Comparison of ENCODE assay signal across 28 cellular contexts in genomic region chr13:30222253-30222652, GRCh38.
DNase-seq lines count a peak whose midpoint lies in the region; ATAC-seq and TF ChIP-seq lines count a peak whose summit lies in the region.
"Had no signal": no experiment of that assay in that cellular context is flagged by ENCODE, and none has a peak within 500 bp of the region (broad histone marks: within the 10 kb centered on the region; RNA-seq: fewer than 3 reads in every experiment).

No MANE protein-coding gene starts in this region.

- H2BK5ac ChIP-seq in mesenchymal stem cell (ENCODE audit: low read depth, low read length, poor library complexity, severe bottlenecking): no peak overlapping the region

- no peak overlapping the region for H3K4ac ChIP-seq in mesenchymal stem cell (ENCODE audit: low read depth in 1 of 2, low read length in 2 of 2)

- 48% methylated on average over 2 of the region's 3 CpGs for WGBS in mesenchymal stem cell
- 89 to 91% methylated on average over 3 of the region's 3 CpGs for WGBS in tibial nerve, 2 donors

- no peak overlapping the region for H3K9ac ChIP-seq in mesenchymal stem cell (ENCODE audit: low read length)
- H3K9ac ChIP-seq: BLaER1 treated with 17β-estradiol and CSF1 and Interleukin-3, amounts not matched to agents 10 nM and 100 nM had no signal

- no peak overlapping the region for H2AFZ ChIP-seq in mesenchymal stem cell (ENCODE audit: low read depth, low read length)

- TF ChIP-seq CTCF in astrocyte of the spinal cord (IDR thresholded peaks at IDR 0.05; ENCODE audit: low read depth, low read length): no peak
- TF ChIP-seq CTCF in tibial nerve (IDR thresholded peaks at IDR 0.05): no peak
- TF ChIP-seq CTCF in GM13976 (IDR thresholded peaks at IDR 0.05; ENCODE audit: borderline replicate concordance, control extremely low read depth, extremely low read depth, insufficient read depth, missing control alignments): no peak

- H3K23ac ChIP-seq in mesenchymal stem cell (ENCODE audit: low read length in 2 of 2): no peak overlapping the region

- H4K8ac ChIP-seq in mesenchymal stem cell (ENCODE audit: low read length): no peak overlapping the region

- no peak overlapping the region for H3K4me2 ChIP-seq in mesenchymal stem cell (ENCODE audit: low read length, poor library complexity, severe bottlenecking)
- H3K4me2 ChIP-seq: BLaER1 treated with 17β-estradiol and CSF1 and Interleukin-3, amounts not matched to agents 10 nM and 100 nM had no signal

- H3K14ac ChIP-seq in mesenchymal stem cell (ENCODE audit: low read length in 2 of 2): no peak overlapping the region

- TF ChIP-seq EP300 in tibial nerve (IDR thresholded peaks at IDR 0.05): no peak

- H3K9me3 ChIP-seq in mesenchymal stem cell (ENCODE audit: control insufficient read depth, low read length): peaks cover 14% of the 10 kb centered on the region
- H3K9me3 ChIP-seq in tibial nerve: peaks cover 0 to 20% (median 2%) of the 10 kb centered on the region in 4 donors

- no peak overlapping the region for H2BK15ac ChIP-seq in mesenchymal stem cell (ENCODE audit: low read depth, poor library complexity, severe bottlenecking)

- ATAC-seq in GM19397 (IDR thresholded peaks at IDR 0.05; ENCODE audit: unreplicated experiment): no peak
- ATAC-seq: activated CD4-positive, alpha-beta T cell treated with anti-CD3 and anti-CD28 coated beads for 36 hours; left ventricle myocardium superior; sciatic nerve had no signal

- H3K18ac ChIP-seq in mesenchymal stem cell (ENCODE audit: low read depth in 1 of 2, low read length in 2 of 2): no peak overlapping the region

- DNase-seq in ELR (ENCODE audit: low read depth) (peak; percentile 70), HT1080 (ENCODE audit: low read depth) (peak; percentile 63), astrocyte of the spinal cord (ENCODE audit: low read depth, low spot score) (peak; percentile 16), mesenchymal stem cell (peak; percentile 29), tibial nerve (ENCODE audit: low spot score in 2 of 2) (no peak), GM13976 (ENCODE audit: low spot score) (no peak)
- DNase-seq: activated CD4-positive, alpha-beta T cell treated with anti-CD3 and anti-CD28 coated beads for 36 hours; activated CD8-positive, alpha-beta memory T cell treated with anti-CD3 and anti-CD28 coated beads for 24 hours; activated effector memory CD4-positive, alpha-beta T cell treated with anti-CD3 and anti-CD28 coated beads, Interleukin-2, amount 50 U/mL, for 16 hours; activated naive CD8-positive, alpha-beta T cell treated with anti-CD3 and anti-CD28 coated beads, Interleukin-2, amount 10 ng/mL, durations not matched to agents 7 days and 5 days; activated T-cell treated with anti-CD3 and anti-CD28 coated beads, Interleukin-2, amount 50 U/mL, for 1 hour; aorta; DMS153; effector memory CD4-positive, alpha-beta T cell; KBM-7; left ventricle myocardium superior; MG63; NCI-H1105 treated with DMSO at 0.1 percent for 48 hours; NCI-H1930; NCI-H524; SHP77 treated with DMSO at 0.1 percent for 48 hours; stimulated activated CD4-positive, alpha-beta T cell treated with anti-CD3 and anti-CD28 coated beads, Interleukin-12 subunit alpha, Interleukin-12 subunit beta, amount 100 ng/mL, for 4 hours; stimulated activated CD4-positive, alpha-beta T cell treated with anti-CD3 and anti-CD28 coated beads, Interleukin-2, amount 100 ng/mL, for 48 hours; transverse colon had no signal

- H3K4me3 ChIP-seq in astrocyte of the spinal cord (ENCODE audit: low read depth, low read length) (no peak overlapping the region), mesenchymal stem cell (ENCODE audit: insufficient read depth in 1 of 2, low read depth in 1 of 2, low read length in 2 of 2) (no peak overlapping the region), tibial nerve (no peak overlapping the region)
- H3K4me3 ChIP-seq: coronary artery, MG63, transverse colon had no signal

- no peak overlapping the region for H4K91ac ChIP-seq in mesenchymal stem cell (ENCODE audit: low read length)

- no peak overlapping the region for H2BK12ac ChIP-seq in mesenchymal stem cell (ENCODE audit: low read length in 2 of 2)

- H3K36me3 ChIP-seq in mesenchymal stem cell (ENCODE audit: control insufficient read depth in 1 of 2, insufficient read depth in 2 of 2, low read depth in 1 of 2, low read length in 2 of 2) (peaks cover 32 to 58% of the 10 kb centered on the region in 2 experiments), tibial nerve (peaks cover 0 to 74% (median 0%) of the 10 kb centered on the region in 3 donors)

- H3K4me1 ChIP-seq in mesenchymal stem cell (ENCODE audit: control insufficient read depth, insufficient read depth, low read depth, low read length): no peaks in the 10 kb centered on the region
- no peaks in the 10 kb centered on the region for H3K4me1 ChIP-seq in tibial nerve
- H3K4me1 ChIP-seq: transverse colon had no signal

- H3K27ac ChIP-seq in mesenchymal stem cell (ENCODE audit: low read length, poor library complexity, severe bottlenecking) (no peak overlapping the region), tibial nerve (no peak overlapping the region)
- H3K27ac ChIP-seq: BLaER1 treated with 17β-estradiol and CSF1 and Interleukin-3, amounts not matched to agents 10 nM and 100 nM; coronary artery; transverse colon had no signal

- H3K27me3 ChIP-seq in mesenchymal stem cell (ENCODE audit: control insufficient read depth in 1 of 2, insufficient read depth in 1 of 2, low read length in 2 of 2) (no peaks in the 10 kb centered on the region), tibial nerve (no peaks in the 10 kb centered on the region)
- H3K27me3 ChIP-seq: BLaER1 treated with 17β-estradiol and CSF1 and Interleukin-3, amounts not matched to agents 10 nM and 100 nM; MG63; transverse colon had no signal

- peaks cover 30% of the 10 kb centered on the region for H3K79me1 ChIP-seq in mesenchymal stem cell (replicated peaks; ENCODE audit: low read length, poor library complexity, severe bottlenecking)

- no peak overlapping the region for H2AK5ac ChIP-seq in mesenchymal stem cell (ENCODE audit: low read length, severe bottlenecking)

- no peak overlapping the region for H2BK120ac ChIP-seq in mesenchymal stem cell (ENCODE audit: low read depth, low read length)

- TF ChIP-seq POLR2A in tibial nerve (IDR thresholded peaks at IDR 0.05): no peak

- in situ Hi-C loops in astrocyte of the spinal cord (cut with HindIII; ENCODE audit: low sequenced_read_pairs): no loop called here
- in situ Hi-C loops in GM13976 (cut with MboI; ENCODE audit: low sequenced_read_pairs, unreplicated experiment): no loop called here

Comparison
In these comparisons a context has a peak if more than half of its experiments do, and no peak if none do; other contexts are left out.
1. DNase-seq: peak in ELR (single experiment), HT1080 (single experiment), astrocyte of the spinal cord (single experiment) and mesenchymal stem cell (single experiment); none in tibial nerve (0 of 2) and GM13976 (single experiment).